In genomic region chr22:30855677-30856518, GRCh38 we compare ENCODE assay signal across 16 cellular contexts.
DNase-seq lines count a peak whose midpoint lies in the region; ATAC-seq and TF ChIP-seq lines count a peak whose summit lies in the region.
"Had no signal": no experiment of that assay in that cellular context is flagged by ENCODE, and none has a peak within 500 bp of the region (broad histone marks: within the 10 kb centered on the region; RNA-seq: fewer than 3 reads in every experiment).

No MANE protein-coding gene starts in this region.

- no peak overlapping the region for H3K27ac Mint-ChIP-seq in natural killer cell treated with Interleukin-12 subunit alpha and Interleukin-12 subunit beta and Interleukin-15 and Interleukin-18, amount 100 ng/mL, for 72 hours
- H3K27ac Mint-ChIP-seq: CD14-positive monocyte had no signal

- no peak overlapping the region for H3K27ac ChIP-seq in osteoblast (ENCODE audit: low read depth, low read length)
- no peak overlapping the region for H3K27ac ChIP-seq in upper lobe of right lung

- H3K9me3 Mint-ChIP-seq in natural killer cell treated with Interleukin-12 subunit alpha and Interleukin-12 subunit beta and Interleukin-15 and Interleukin-18, amount 100 ng/mL, for 72 hours, result peaks cover 3% of the 10 kb centered on the region

- ATAC-seq in upper lobe of right lung, result no peak
- ATAC-seq in omental fat pad (ENCODE audit: low FRiP score), result no peak
- ATAC-seq in natural killer cell treated with Interleukin-12 subunit alpha and Interleukin-12 subunit beta and Interleukin-15 and Interleukin-18, amount 100 ng/mL, for 72 hours, result no peak
- ATAC-seq: GM12878 had no signal

- intact Hi-C loops in upper lobe of right lung (cut with DNase I), result no loop called here

- H3K79me2 ChIP-seq in osteoblast (ENCODE audit: insufficient read depth, low read length), result no peaks in the 10 kb centered on the region

- H3K36me3 Mint-ChIP-seq in natural killer cell treated with Interleukin-12 subunit alpha and Interleukin-12 subunit beta and Interleukin-15 and Interleukin-18, amount 100 ng/mL, for 72 hours, result no peaks in the 10 kb centered on the region
- H3K36me3 Mint-ChIP-seq: CD14-positive monocyte had no signal

- DNase-seq in activated effector memory CD4-positive, alpha-beta T cell treated with anti-CD3 and anti-CD28 coated beads, Interleukin-2, amount 50 U/mL, for 16 hours, result peak; percentile 22
- DNase-seq in activated effector memory CD4-positive, alpha-beta T cell treated with Interleukin-2 at 50 U/mL for 16 hours, result no peak
- peak; percentile 1 for DNase-seq in cerebellum (ENCODE audit: low spot score)
- DNase-seq in osteoblast (ENCODE audit: insufficient read length, low spot score, missing footprints), result peak; percentile 75
- DNase-seq in upper lobe of right lung, result peak; percentile 28
- no peak for DNase-seq in kidney glomerular epithelial cell (lab: John Stamatoyannopoulos, UW)
- no peak for DNase-seq in omental fat pad (ENCODE audit: low spot score)
- DNase-seq in natural killer cell treated with Interleukin-12 subunit alpha and Interleukin-12 subunit beta and Interleukin-15 and Interleukin-18, amount 100 ng/mL, for 72 hours (ENCODE audit: low spot score), result no peak
- DNase-seq: NCI-H1048, NCI-H146, NCI-H2107, NCI-H226, NCI-H526 treated with DMSO at 0.1 percent for 48 hours, RPMI8226 had no signal

- H3K27me3 ChIP-seq in osteoblast (ENCODE audit: insufficient read depth, low read length) (no peaks in the 10 kb centered on the region), upper lobe of right lung (no peaks in the 10 kb centered on the region)

- no peak overlapping the region for H3K4me2 ChIP-seq in osteoblast (ENCODE audit: insufficient read depth, low read length)

- no peak overlapping the region for H2AFZ ChIP-seq in osteoblast (ENCODE audit: low read length)

- H3K9me3 ChIP-seq in osteoblast (ENCODE audit: low read depth, low read length), result no peaks in the 10 kb centered on the region
- no peaks in the 10 kb centered on the region for H3K9me3 ChIP-seq in upper lobe of right lung

- no peaks in the 10 kb centered on the region for H4K20me1 ChIP-seq in osteoblast (ENCODE audit: insufficient read depth, low read length)

- H3K4me3 ChIP-seq in osteoblast (ENCODE audit: insufficient read depth, low read length) (no peak overlapping the region), upper lobe of right lung (no peak overlapping the region)
- H3K4me3 ChIP-seq: GM12878 had no signal

- H3K4me3 Mint-ChIP-seq in natural killer cell treated with Interleukin-12 subunit alpha and Interleukin-12 subunit beta and Interleukin-15 and Interleukin-18, amount 100 ng/mL, for 72 hours, result no peak overlapping the region
- H3K4me3 Mint-ChIP-seq: CD14-positive monocyte had no signal

- H3K27me3 Mint-ChIP-seq in natural killer cell treated with Interleukin-12 subunit alpha and Interleukin-12 subunit beta and Interleukin-15 and Interleukin-18, amount 100 ng/mL, for 72 hours, result peaks cover 8 to 13% of the 10 kb centered on the region in 2 donors

- H3K4me1 Mint-ChIP-seq in natural killer cell treated with Interleukin-12 subunit alpha and Interleukin-12 subunit beta and Interleukin-15 and Interleukin-18, amount 100 ng/mL, for 72 hours (ENCODE audit: low read depth in 2 of 2), result no peaks in the 10 kb centered on the region

- TF ChIP-seq CTCF in osteoblast (IDR thresholded peaks at IDR 0.05; ENCODE audit: extremely low read depth, low read depth, low read length), result no peak
- TF ChIP-seq CTCF in upper lobe of right lung (IDR thresholded peaks at IDR 0.05), result no peak
- no peak for TF ChIP-seq CTCF in omental fat pad (IDR thresholded peaks at IDR 0.05)

- H3K36me3 ChIP-seq in osteoblast (ENCODE audit: insufficient read depth, low read length) (no peaks in the 10 kb centered on the region), upper lobe of right lung (no peaks in the 10 kb centered on the region)

- H3K4me1 ChIP-seq in osteoblast (ENCODE audit: insufficient read depth, low read length) (no peaks in the 10 kb centered on the region), upper lobe of right lung (no peaks in the 10 kb centered on the region)

Comparison
In these comparisons a context has a peak if more than half of its experiments do, and no peak if none do; other contexts are left out.
1. DNase-seq: peak in activated effector memory CD4-positive, alpha-beta T cell treated with anti-CD3 and anti-CD28 coated beads, Interleukin-2, amount 50 U/mL, for 16 hours (single experiment), cerebellum (single experiment), osteoblast (single experiment) and upper lobe of right lung (single experiment); none in activated effector memory CD4-positive, alpha-beta T cell treated with Interleukin-2 at 50 U/mL for 16 hours (single experiment), kidney glomerular epithelial cell (single experiment), omental fat pad (single experiment) and natural killer cell treated with Interleukin-12 subunit alpha and Interleukin-12 subunit beta and Interleukin-15 and Interleukin-18, amount 100 ng/mL, for 72 hours (single experiment).